Comparison of ENCODE assay signal across 8 cellular contexts in the genomic region with DNA sequence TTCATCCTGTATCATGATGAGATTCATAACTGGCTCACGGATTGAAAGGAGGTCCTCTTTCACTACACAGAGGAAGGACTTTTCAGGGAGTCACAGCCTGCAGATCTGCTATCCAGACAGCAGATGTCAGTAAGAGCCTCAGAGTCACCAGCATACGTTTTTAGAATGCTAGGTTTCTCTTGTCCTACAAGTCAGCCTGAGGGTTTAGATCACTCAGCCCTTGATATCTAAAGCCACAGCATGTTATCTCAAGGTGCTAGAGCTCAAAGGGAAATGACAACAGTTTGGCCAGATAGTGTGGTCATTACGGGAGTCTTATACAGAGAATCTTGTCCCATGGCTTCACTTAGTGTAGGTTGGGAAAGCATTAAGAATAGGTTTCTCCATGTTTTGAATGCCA. TPM values are rescaled to one million over a fixed set of nuclear protein-coding genes. Genes with fewer than 3 reads are reported as not detected.
DNase-seq lines count a peak whose midpoint lies in the region; ATAC-seq and TF ChIP-seq lines count a peak whose summit lies in the region.

No MANE protein-coding gene starts in this region.

- no peak overlapping the region for H3K4me3 Mint-ChIP-seq in MCF 10A (ENCODE audit: unreplicated experiment)
- H3K4me3 Mint-ChIP-seq in T-cell = no peak overlapping the region
- no peak overlapping the region for H3K4me3 Mint-ChIP-seq in activated CD4-positive, alpha-beta memory T cell treated with anti-CD3 and anti-CD28 coated beads, Interleukin-2, amount 10 ng/mL, durations not matched to agents 7 days and 5 days

- H3K9ac ChIP-seq in adipocyte (ENCODE audit: low read length) = no peak overlapping the region

- POLR2A ChIA-PET in MCF 10A (lab: Yijun Ruan, JAX) = interaction anchor here (0.6 kb wide), 1 partner anchor 58 kb away, joined by 3 read pairs; no protein-coding TSS in a partner anchor
- POLR2A ChIA-PET in T-cell (lab: Charles Lee) = no interaction called here
- POLR2A ChIA-PET in activated CD4-positive, alpha-beta memory T cell treated with anti-CD3 and anti-CD28 coated beads, Interleukin-2, amount 10 ng/mL, durations not matched to agents 7 days and 5 days (lab: Charles Lee) = no interaction called here

- H3K27ac Mint-ChIP-seq in MCF 10A (ENCODE audit: low read depth, unreplicated experiment) (no peak overlapping the region), T-cell (no peak overlapping the region)
- no peak overlapping the region for H3K27ac Mint-ChIP-seq in activated CD4-positive, alpha-beta memory T cell treated with anti-CD3 and anti-CD28 coated beads, Interleukin-2, amount 10 ng/mL, durations not matched to agents 7 days and 5 days

- ATAC-seq in left lung (peak; percentile 71), T-cell (replicated peaks in 1 of 4) (no peak), GM21528 (IDR thresholded peaks at IDR 0.05; ENCODE audit: low FRiP score, unreplicated experiment) (no peak)

- H3K27me3 Mint-ChIP-seq in MCF 10A (ENCODE audit: insufficient read depth, unreplicated experiment) (no peaks in the 10 kb centered on the region), T-cell (peaks cover 8 to 42% of the 10 kb centered on the region in 2 donors)
- H3K27me3 Mint-ChIP-seq in activated CD4-positive, alpha-beta memory T cell treated with anti-CD3 and anti-CD28 coated beads, Interleukin-2, amount 10 ng/mL, durations not matched to agents 7 days and 5 days = peaks cover 33% of the 10 kb centered on the region

- H3K4me1 Mint-ChIP-seq in MCF 10A (ENCODE audit: insufficient read depth, unreplicated experiment) (no peaks in the 10 kb centered on the region), T-cell (no peaks in the 10 kb centered on the region)
- no peaks in the 10 kb centered on the region for H3K4me1 Mint-ChIP-seq in activated CD4-positive, alpha-beta memory T cell treated with anti-CD3 and anti-CD28 coated beads, Interleukin-2, amount 10 ng/mL, durations not matched to agents 7 days and 5 days

- no peaks in the 10 kb centered on the region for H3K9me3 Mint-ChIP-seq in MCF 10A (ENCODE audit: unreplicated experiment)
- H3K9me3 Mint-ChIP-seq in T-cell = no peaks in the 10 kb centered on the region
- no peaks in the 10 kb centered on the region for H3K9me3 Mint-ChIP-seq in activated CD4-positive, alpha-beta memory T cell treated with anti-CD3 and anti-CD28 coated beads, Interleukin-2, amount 10 ng/mL, durations not matched to agents 7 days and 5 days

- H3K27ac ChIP-seq in breast epithelium (no peak overlapping the region), left lung (no peak overlapping the region)

- H3K4me3 ChIP-seq in breast epithelium (no peak overlapping the region), LNCaP clone FGC (ENCODE audit: low read depth, low read length) (no peak overlapping the region), adipocyte (ENCODE audit: low read length) (no peak overlapping the region), left lung (no peak overlapping the region)

- CTCF ChIA-PET in MCF 10A (lab: Yijun Ruan, JAX) = interaction anchor here (0.6 to 7.3 kb wide), 14 partner anchors 10 to 835 kb away, joined by 3 to 44 read pairs (median 4); no protein-coding TSS in a partner anchor
- CTCF ChIA-PET in T-cell (lab: Charles Lee) = no interaction called here
- CTCF ChIA-PET in activated CD4-positive, alpha-beta memory T cell treated with anti-CD3 and anti-CD28 coated beads, Interleukin-2, amount 10 ng/mL, durations not matched to agents 7 days and 5 days (lab: Charles Lee) = interaction anchor here (0.8 to 1.3 kb wide), 2 partner anchors 19 to 191 kb away, joined by 3 to 4 read pairs; no protein-coding TSS in a partner anchor

- H3K27me3 ChIP-seq in breast epithelium (no peaks in the 10 kb centered on the region), adipocyte (replicated peaks; ENCODE audit: control insufficient read depth, insufficient read depth, low read length) (no peaks in the 10 kb centered on the region), left lung (peaks cover 0 to 14% of the 10 kb centered on the region in 2 donors)

- no TSS peak for BruUV-seq in MCF 10A (replicated peaks; lab: Mats Ljungman, UMichigan)

- H3K9me3 ChIP-seq in breast epithelium (no peaks in the 10 kb centered on the region), adipocyte (ENCODE audit: control insufficient read depth, low read length) (no peaks in the 10 kb centered on the region), left lung (no peaks in the 10 kb centered on the region)

- H3K4me1 ChIP-seq in breast epithelium = no peaks in the 10 kb centered on the region
- peaks cover 3% of the 10 kb centered on the region for H3K4me1 ChIP-seq in adipocyte (ENCODE audit: control insufficient read depth, insufficient read depth, low read length)
- peaks cover 0 to 4% of the 10 kb centered on the region in 2 donors for H3K4me1 ChIP-seq in left lung

- intact Hi-C loops in MCF 10A (cut with micrococcal nuclease) (loop anchor here (1.0 to 10.0 kb wide), 2 partner anchors 50 to 483 kb away; partner anchors contain the start of gene ALAD), breast epithelium (cut with DNase I; ENCODE audit: low total_unique reads) (no loop called here), left lung (cut with DNase I) (loop anchor here in 1 of 2 donors (10.0 kb wide), 1 partner anchor 173 kb away; no protein-coding TSS in a partner anchor)

- no peaks in the 10 kb centered on the region for H3K36me3 ChIP-seq in breast epithelium
- H3K36me3 ChIP-seq in adipocyte (ENCODE audit: control insufficient read depth, insufficient read depth, low read length, severe bottlenecking) = no peaks in the 10 kb centered on the region
- no peaks in the 10 kb centered on the region for H3K36me3 ChIP-seq in left lung

- DNase-seq in MCF 10A (ENCODE audit: unreplicated experiment) (peak; percentile 53), breast epithelium (ENCODE audit: low spot score in 2 of 2) (no peak), LNCaP clone FGC (ENCODE audit: low read depth) (no peak), adipocyte (ENCODE audit: low read depth) (peak; percentile 76), left lung (no peak), T-cell (no peak)
- no peak for DNase-seq in activated CD4-positive, alpha-beta memory T cell treated with anti-CD3 and anti-CD28 coated beads, Interleukin-2, amount 10 ng/mL, durations not matched to agents 7 days and 5 days

- H3K36me3 Mint-ChIP-seq in MCF 10A (ENCODE audit: insufficient read depth, unreplicated experiment) (no peaks in the 10 kb centered on the region), T-cell (no peaks in the 10 kb centered on the region)
- no peaks in the 10 kb centered on the region for H3K36me3 Mint-ChIP-seq in activated CD4-positive, alpha-beta memory T cell treated with anti-CD3 and anti-CD28 coated beads, Interleukin-2, amount 10 ng/mL, durations not matched to agents 7 days and 5 days (ENCODE audit: low read depth)

- peak; percentile 50 for TF ChIP-seq CTCF in MCF 10A (IDR thresholded peaks at IDR 0.05; ENCODE audit: unreplicated experiment)
- TF ChIP-seq CTCF in breast epithelium (IDR thresholded peaks at IDR 0.05) = peak in 1 of 3 donors; percentile 37
- peak; percentile 66 for TF ChIP-seq CTCF in LNCaP clone FGC (IDR thresholded peaks at IDR 0.05; ENCODE audit: control insufficient read depth, extremely low read depth, insufficient read depth)
- peak; percentile 20 to 27 for TF ChIP-seq CTCF in left lung (IDR thresholded peaks at IDR 0.05)

- TF ChIP-seq POLR2A in breast epithelium (IDR thresholded peaks at IDR 0.05) = no peak

RNA-seq across cellular contexts. Expression of gene SLC46A2, which starts 30.9 kb away (rescaled TPM):
- total RNA-seq in MCF 10A (2022) (not detected in 2 replicates), breast epithelium (under 1 TPM in 2 of 3 donors, not detected in 1; 0.16 to 0.66 TPM), left lung (10 to 100 TPM in 1 of 2 donors, 1 to 10 TPM in 1; 7.0 to 13.0 TPM), T-cell (not detected)
- total RNA-seq in activated CD4-positive, alpha-beta memory T cell treated with anti-CD3 and anti-CD28 coated beads, Interleukin-2, amount 10 ng/mL, durations not matched to agents 7 days and 5 days = not detected

Comparison
In these comparisons a context has a peak if more than half of its experiments do, and no peak if none do; other contexts are left out.
1. DNase-seq: peak in MCF 10A (single experiment) and adipocyte (single experiment); none in breast epithelium (0 of 2), LNCaP clone FGC (single experiment), left lung (0 of 2), T-cell (0 of 34) and activated CD4-positive, alpha-beta memory T cell treated with anti-CD3 and anti-CD28 coated beads, Interleukin-2, amount 10 ng/mL, durations not matched to agents 7 days and 5 days (single experiment).
2. CTCF ChIA-PET loops: an anchor here in MCF 10A (0.6 to 7.3 kb wide) and activated CD4-positive, alpha-beta memory T cell treated with anti-CD3 and anti-CD28 coated beads, Interleukin-2, amount 10 ng/mL, durations not matched to agents 7 days and 5 days (0.8 to 1.3 kb wide); none called in T-cell.